16 cellular contexts compared by ENCODE assay signal in genomic region chr1:4086085-4086850, GRCh38.
DNase-seq lines count a peak whose midpoint lies in the region; ATAC-seq and TF ChIP-seq lines count a peak whose summit lies in the region.
"Had no signal": no experiment of that assay in that cellular context is flagged by ENCODE, and none has a peak within 500 bp of the region (broad histone marks: within the 10 kb centered on the region; RNA-seq: fewer than 3 reads in every experiment).

No MANE protein-coding gene starts in this region.

- no peak for TF ChIP-seq EP300 in sigmoid colon (IDR thresholded peaks at IDR 0.05)

- DNase-seq in right atrium auricular region (ENCODE audit: low spot score) (peak; percentile 16), right cardiac atrium (no peak), mesenteric fat pad (ENCODE audit: low spot score) (peak; percentile 74), sigmoid colon (peak; percentile 50), AML-193 (lab: John Stamatoyannopoulos, UW) (no peak)
- no peak for DNase-seq in activated effector memory CD4-positive, alpha-beta T cell treated with anti-CD3 and anti-CD28 coated beads, Interleukin-2, amount 50 U/mL, for 16 hours
- DNase-seq: BE2C; CD4-positive, alpha-beta memory T cell; COR-L47; DMS153; DMS79 treated with DMSO at 0.1 percent for 48 hours; EL; GM23248 had no signal

- H3K27me3 ChIP-seq in right atrium auricular region (no peaks in the 10 kb centered on the region), right cardiac atrium (ENCODE audit: control insufficient read depth, insufficient read depth) (no peaks in the 10 kb centered on the region), sigmoid colon (peaks cover 0 to 4% (median 0%) of the 10 kb centered on the region in 3 donors)
- H3K27me3 ChIP-seq: BE2C had no signal

- no peak for TF ChIP-seq CTCF in right atrium auricular region (IDR thresholded peaks at IDR 0.05)
- TF ChIP-seq CTCF in sigmoid colon (IDR thresholded peaks at IDR 0.05), result no peak

- ATAC-seq in right cardiac atrium, result no peak
- no peak for ATAC-seq in HG02763 (IDR thresholded peaks at IDR 0.05; ENCODE audit: unreplicated experiment)
- ATAC-seq: HCT116 had no signal

- intact Hi-C loops in right cardiac atrium (cut with DNase I) (no loop called here), sigmoid colon (cut with DNase I) (no loop called here)

- H3K4me1 ChIP-seq in right atrium auricular region (no peaks in the 10 kb centered on the region), right cardiac atrium (ENCODE audit: control insufficient read depth, insufficient read depth, low read length) (peaks cover 2% of the 10 kb centered on the region), sigmoid colon (no peaks in the 10 kb centered on the region)
- H3K4me1 ChIP-seq: BE2C had no signal

- H3K36me3 ChIP-seq in right atrium auricular region (no peaks in the 10 kb centered on the region), sigmoid colon (no peaks in the 10 kb centered on the region)
- H3K36me3 ChIP-seq: BE2C had no signal

- H3K9me3 ChIP-seq in right atrium auricular region (peaks cover 0 to 4% of the 10 kb centered on the region in 2 donors), right cardiac atrium (ENCODE audit: control insufficient read depth, low read length) (peaks cover under 1% of the 10 kb centered on the region), sigmoid colon (peaks cover 0 to 2% (median 1%) of the 10 kb centered on the region in 4 donors)
- H3K9me3 ChIP-seq: BE2C had no signal

- H3K4me3 ChIP-seq in right atrium auricular region (no peak overlapping the region), right cardiac atrium (ENCODE audit: low read length) (no peak overlapping the region), sigmoid colon (no peak overlapping the region)
- H3K4me3 ChIP-seq: GM23248 had no signal

- H3K27ac ChIP-seq in right atrium auricular region, result no peak overlapping the region
- no peak overlapping the region for H3K27ac ChIP-seq in right cardiac atrium (ENCODE audit: low read length)
- H3K27ac ChIP-seq in sigmoid colon, result no peak overlapping the region
- H3K27ac ChIP-seq: C4-2B, GM23248 had no signal

- TF ChIP-seq POLR2A in sigmoid colon (IDR thresholded peaks at IDR 0.05), result no peak

- WGBS in right cardiac atrium, result 89% methylated on average over 14 of the region's 14 CpGs
- WGBS in sigmoid colon, 2 donors, result 88 to 94% methylated on average over 14 of the region's 14 CpGs

Comparison
In these comparisons a context has a peak if more than half of its experiments do, and no peak if none do; other contexts are left out.
1. DNase-seq: peak in right atrium auricular region (single experiment), mesenteric fat pad (single experiment) and sigmoid colon (single experiment); none in right cardiac atrium (0 of 3), activated effector memory CD4-positive, alpha-beta T cell treated with anti-CD3 and anti-CD28 coated beads, Interleukin-2, amount 50 U/mL, for 16 hours (single experiment) and AML-193 (0 of 2).